ENCODE assay signal across 8 cellular contexts in the genomic region with DNA sequence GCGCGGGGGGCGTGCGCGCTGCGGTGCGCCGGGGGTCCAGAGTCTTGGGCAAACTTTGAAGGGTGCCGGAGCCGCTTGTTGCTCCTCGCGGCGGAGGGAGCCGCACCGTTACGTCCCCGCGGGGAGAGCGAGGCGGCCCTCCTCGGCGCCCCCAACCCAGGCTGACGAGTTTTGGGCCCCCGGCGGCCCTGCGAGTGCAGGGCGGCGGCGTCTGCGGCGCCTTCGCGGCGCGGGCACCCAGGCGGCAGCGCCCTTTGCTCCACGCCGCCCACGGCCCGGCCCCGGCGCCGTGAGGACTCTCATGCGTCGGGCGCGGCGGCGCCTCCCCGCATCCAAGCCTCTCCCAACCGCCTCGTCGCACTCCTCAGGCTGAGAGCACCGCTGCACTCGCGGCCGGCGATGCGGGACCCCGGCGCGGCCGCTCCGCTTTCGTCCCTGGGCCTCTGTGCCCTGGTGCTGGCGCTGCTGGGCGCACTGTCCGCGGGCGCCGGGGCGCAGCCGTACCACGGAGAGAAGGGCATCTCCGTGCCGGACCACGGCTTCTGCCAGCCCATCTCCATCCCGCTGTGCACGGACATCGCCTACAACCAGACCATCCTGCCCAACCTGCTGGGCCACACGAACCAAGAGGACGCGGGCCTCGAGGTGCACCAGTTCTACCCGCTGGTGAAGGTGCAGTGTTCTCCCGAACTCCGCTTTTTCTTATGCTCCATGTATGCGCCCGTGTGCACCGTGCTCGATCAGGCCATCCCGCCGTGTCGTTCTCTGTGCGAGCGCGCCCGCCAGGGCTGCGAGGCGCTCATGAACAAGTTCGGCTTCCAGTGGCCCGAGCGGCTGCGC. TPM values are rescaled to one million over a fixed set of nuclear protein-coding genes. Genes with fewer than 3 reads are reported as not detected.
DNase-seq lines count a peak whose midpoint lies in the region; ATAC-seq and TF ChIP-seq lines count a peak whose summit lies in the region.

No MANE protein-coding gene starts in this region.

- peak overlapping the region; percentile 96 for H2BK120ac ChIP-seq in mesenchymal stem cell (ENCODE audit: low read depth, low read length)

- intact Hi-C loops in dorsolateral prefrontal cortex (cut with DNase I), result loop anchor here (5.0 kb wide), 2 partner anchors 47 to 172 kb away; no protein-coding TSS in a partner anchor

- H3K27ac ChIP-seq in VCaP (peak overlapping the region; percentile 53; the same call in 1 of the 2 replicates), dorsolateral prefrontal cortex (peak overlapping the region in 41 of 59 donors; percentile 12 to 87 (median 63)), mesenchymal stem cell (ENCODE audit: low read length, poor library complexity, severe bottlenecking) (no peak overlapping the region), thymus (ENCODE audit: low read depth) (peak overlapping the region; percentile 27)

- TF ChIP-seq CTCF in BE2C (IDR thresholded peaks at IDR 0.05; ENCODE audit: low read depth, low read length), result no peak
- TF ChIP-seq CTCF in VCaP (conservative IDR thresholded peaks at IDR 0.05), result no peak
- TF ChIP-seq CTCF in dorsolateral prefrontal cortex (IDR thresholded peaks at IDR 0.05 in 54 of 56, conservative IDR thresholded peaks at IDR 0.05 in 2 of 56; ENCODE audit: low read depth in 1 of 56, partially characterized antibody in 56 of 56), result peak in 1 of 56 donors; percentile 2

- peak overlapping the region in 1 of 2 experiments; percentile 92 for H3K23ac ChIP-seq in mesenchymal stem cell (ENCODE audit: low read length in 2 of 2)

- H3K18ac ChIP-seq in mesenchymal stem cell (ENCODE audit: low read depth in 1 of 2, low read length in 2 of 2), result peak overlapping the region; percentile 79 to 90

- no peaks in the 10 kb centered on the region for H3K9me3 ChIP-seq in BE2C
- H3K9me3 ChIP-seq in mesenchymal stem cell (ENCODE audit: control insufficient read depth, low read length), result no peaks in the 10 kb centered on the region
- H3K9me3 ChIP-seq in thymus (ENCODE audit: control insufficient read depth), result peaks cover 3% of the 10 kb centered on the region

- no peaks in the 10 kb centered on the region for H3K36me3 ChIP-seq in BE2C
- peaks cover 0 to 6% of the 10 kb centered on the region in 2 experiments for H3K36me3 ChIP-seq in mesenchymal stem cell (ENCODE audit: control insufficient read depth in 1 of 2, insufficient read depth in 2 of 2, low read depth in 1 of 2, low read length in 2 of 2)
- no peaks in the 10 kb centered on the region for H3K36me3 ChIP-seq in thymus (ENCODE audit: control insufficient read depth, insufficient read depth)

- peak; percentile 19 for ATAC-seq in GM19324 (IDR thresholded peaks at IDR 0.05; ENCODE audit: low FRiP score, unreplicated experiment)
- ATAC-seq in HG03558 (IDR thresholded peaks at IDR 0.05; ENCODE audit: extremely low read depth, unreplicated experiment), result peak; percentile 12

- H3K4me3 ChIP-seq in BE2C (ENCODE audit: low read depth, low read length) (peak overlapping the region; percentile 66), dorsolateral prefrontal cortex (peak overlapping the region; percentile 34 to 83 (median 67)), mesenchymal stem cell (ENCODE audit: insufficient read depth in 1 of 2, low read depth in 1 of 2, low read length in 2 of 2) (peak overlapping the region; percentile 73 to 88), thymus (ENCODE audit: low read length) (peak overlapping the region; percentile 83)

- no peak overlapping the region for H2AFZ ChIP-seq in mesenchymal stem cell (ENCODE audit: low read depth, low read length)

- H3K4ac ChIP-seq in mesenchymal stem cell (ENCODE audit: low read depth in 1 of 2, low read length in 2 of 2), result peak overlapping the region in 1 of 2 experiments; percentile 76

- peaks cover 6% of the 10 kb centered on the region for H3K79me1 ChIP-seq in mesenchymal stem cell (replicated peaks; ENCODE audit: low read length, poor library complexity, severe bottlenecking)

- H3K14ac ChIP-seq in mesenchymal stem cell (ENCODE audit: low read length in 2 of 2), result peak overlapping the region in 1 of 2 experiments; percentile 96

- peak overlapping the region in 1 of 2 experiments; percentile 82 for H2BK12ac ChIP-seq in mesenchymal stem cell (ENCODE audit: low read length in 2 of 2)

- peak overlapping the region; percentile 96 for H3K4me2 ChIP-seq in mesenchymal stem cell (ENCODE audit: low read length, poor library complexity, severe bottlenecking)

- H3K9ac ChIP-seq in mesenchymal stem cell (ENCODE audit: low read length), result peak overlapping the region; percentile 77

- DNase-seq in BE2C (peak; percentile 58), dorsolateral prefrontal cortex (no peak), mesenchymal stem cell (peak; percentile 69), NCI-H774 (lab: John Stamatoyannopoulos, UW) (no peak)

- H4K8ac ChIP-seq in mesenchymal stem cell (ENCODE audit: low read length), result peak overlapping the region; percentile 73

- no peak overlapping the region for H2BK5ac ChIP-seq in mesenchymal stem cell (ENCODE audit: low read depth, low read length, poor library complexity, severe bottlenecking)

- no peak overlapping the region for H2AK5ac ChIP-seq in mesenchymal stem cell (ENCODE audit: low read length, severe bottlenecking)

- peak overlapping the region; percentile 87 for H2BK15ac ChIP-seq in mesenchymal stem cell (ENCODE audit: low read depth, poor library complexity, severe bottlenecking)

- peaks cover 7% of the 10 kb centered on the region for H3K4me1 ChIP-seq in BE2C
- peaks cover 29% of the 10 kb centered on the region for H3K4me1 ChIP-seq in mesenchymal stem cell (ENCODE audit: control insufficient read depth, insufficient read depth, low read depth, low read length)
- peaks cover 7% of the 10 kb centered on the region for H3K4me1 ChIP-seq in thymus (ENCODE audit: control insufficient read depth, insufficient read depth, low read length)

- peak overlapping the region; percentile 77 for H4K91ac ChIP-seq in mesenchymal stem cell (ENCODE audit: low read length)

- WGBS in mesenchymal stem cell, result under 1% methylated on average over 76 of the region's 105 CpGs
- WGBS in thymus, result under 1% methylated on average over 105 of the region's 105 CpGs

- 0 out of 2 replicates have a peak, but pooled peaks cover 7% of the 10 kb centered on the region for H3K27me3 ChIP-seq in BE2C
- peaks cover 0 to 87% (median 34%) of the 10 kb centered on the region in 45 donors for H3K27me3 ChIP-seq in dorsolateral prefrontal cortex
- peaks cover 0 to 28% of the 10 kb centered on the region in 2 experiments for H3K27me3 ChIP-seq in mesenchymal stem cell (ENCODE audit: control insufficient read depth in 1 of 2, insufficient read depth in 1 of 2, low read length in 2 of 2)
- H3K27me3 ChIP-seq in thymus (ENCODE audit: control insufficient read depth, insufficient read depth), result peaks cover 63% of the 10 kb centered on the region

RNA-seq across cellular contexts. Expression of a gene that starts 0.8 kb away (rescaled TPM):
- 27.4 TPM for polyA plus RNA-seq in BE2C (2012; ENCODE audit: insufficient read depth, insufficient read length, low read depth)
- total RNA-seq in dorsolateral prefrontal cortex, result 1 to 10 TPM; 1.3 to 9.9 (median 4.1) TPM
- polyA plus RNA-seq in mesenchymal stem cell (2013, experiment 1 of 2), result 25.4 TPM
- polyA plus RNA-seq in mesenchymal stem cell (2013, experiment 2 of 2), result 27.1 TPM
- polyA plus RNA-seq in thymus, result 3.9 TPM

RNA-seq across cellular contexts. Expression of a gene that starts 38.6 kb away (rescaled TPM):
- polyA plus RNA-seq in BE2C (2012; ENCODE audit: insufficient read depth, insufficient read length, low read depth), result 0.43 TPM
- total RNA-seq in dorsolateral prefrontal cortex, result 1 to 10 TPM in 117 of 120 experiments, under 1 TPM in 3; 0.34 to 6.4 (median 3.0) TPM
- polyA plus RNA-seq in mesenchymal stem cell (2013, experiment 1 of 2), result 0.07 TPM
- polyA plus RNA-seq in mesenchymal stem cell (2013, experiment 2 of 2), result 0.04 TPM
- 0.05 TPM for polyA plus RNA-seq in thymus

Comparison
In these comparisons a context has a peak if more than half of its experiments do, and no peak if none do; other contexts are left out.
1. DNase-seq: peak in BE2C (single experiment) and mesenchymal stem cell (single experiment); none in dorsolateral prefrontal cortex (0 of 10) and NCI-H774 (single experiment).
2. Peak in every context shown above with its lines, with median percentiles within 50 percentile points of each other: H3K4me3 ChIP-seq.